6 cellular contexts compared by ENCODE assay signal in the genomic region with DNA sequence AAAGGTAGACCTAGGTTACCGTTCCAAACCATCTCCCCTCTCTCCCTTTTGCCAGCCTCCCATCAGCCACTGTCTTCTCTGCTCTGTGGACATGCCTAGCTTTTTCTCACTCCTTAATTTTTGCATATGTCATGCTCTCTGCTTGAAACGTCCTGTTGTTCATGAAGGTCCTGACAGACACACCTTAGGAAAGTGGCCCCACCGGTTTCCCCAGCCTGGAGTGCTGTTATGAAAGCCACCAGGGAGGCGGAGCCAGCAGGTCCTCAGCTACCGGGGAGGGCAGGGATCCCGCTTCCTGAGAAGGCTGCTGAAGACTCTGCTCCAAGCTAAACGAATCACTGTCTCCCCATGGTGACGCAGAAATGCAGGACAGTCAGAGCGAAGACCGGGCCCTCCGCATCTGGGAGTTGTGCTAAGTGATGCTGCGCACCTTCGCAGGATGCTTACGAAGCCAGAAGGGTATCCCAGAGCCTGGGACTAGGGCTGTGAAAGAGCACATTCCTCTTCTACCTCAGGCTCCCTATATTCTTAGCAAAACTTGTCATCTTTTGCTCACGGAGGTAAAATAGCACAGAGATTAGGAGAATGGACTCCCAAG. TPM values are rescaled to one million over a fixed set of nuclear protein-coding genes. Genes with fewer than 3 reads are reported as not detected.
DNase-seq lines count a peak whose midpoint lies in the region; ATAC-seq and TF ChIP-seq lines count a peak whose summit lies in the region.

No MANE protein-coding gene starts in this region.

- H3K27me3 ChIP-seq in endodermal cell (ENCODE audit: control insufficient read depth, insufficient read depth, low read length, poor library complexity, severe bottlenecking) (peaks cover 54% of the 10 kb centered on the region), skeletal muscle tissue (ENCODE audit: control insufficient read depth in 3 of 3, insufficient read depth in 3 of 3, low read length in 3 of 3) (peaks cover 20 to 34% (median 31%) of the 10 kb centered on the region in 3 donors)

- H3K4me3 ChIP-seq in endodermal cell (ENCODE audit: low read length) (peak overlapping the region; percentile 69), skeletal muscle tissue (ENCODE audit: low read length in 3 of 3) (peak overlapping the region in 2 of 3 donors; percentile 19 to 52)

- peak overlapping the region; percentile 71 to 92 for H3K4me3 Mint-ChIP-seq in CD14-positive monocyte
- H3K4me3 Mint-ChIP-seq in endodermal cell = peak overlapping the region; percentile 53

- H3K9me3 ChIP-seq in endodermal cell (ENCODE audit: control insufficient read depth, low read length) (no peaks in the 10 kb centered on the region), skeletal muscle tissue (ENCODE audit: control insufficient read depth in 3 of 3, low read length in 3 of 3) (no peaks in the 10 kb centered on the region)

- ATAC-seq in GM21717 (IDR thresholded peaks at IDR 0.05; ENCODE audit: unreplicated experiment) = no peak

- peak overlapping the region in 6 of 7 donors; percentile 26 to 89 (median 66) for H3K27ac Mint-ChIP-seq in CD14-positive monocyte
- peak overlapping the region; percentile 36 for H3K27ac Mint-ChIP-seq in endodermal cell

- H3K4me1 ChIP-seq in endodermal cell (ENCODE audit: control insufficient read depth, insufficient read depth, low read length) (peaks cover 4% of the 10 kb centered on the region), skeletal muscle tissue (ENCODE audit: control insufficient read depth in 3 of 3, insufficient read depth in 3 of 3, low read length in 3 of 3) (peaks cover 13 to 20% (median 15%) of the 10 kb centered on the region in 3 donors)

- peaks cover 0 to 11% (median 4%) of the 10 kb centered on the region in 7 donors for H3K9me3 Mint-ChIP-seq in CD14-positive monocyte
- H3K9me3 Mint-ChIP-seq in endodermal cell = no peaks in the 10 kb centered on the region

- DNase-seq in CD14-positive monocyte (ENCODE audit: low spot score) (no peak), NCI-H748 (lab: John Stamatoyannopoulos, UW; ENCODE audit: unreplicated experiment) (peak; percentile 91), endodermal cell (peak; percentile 93), T1000 (lab: John Stamatoyannopoulos, UW) (no peak)

- intact Hi-C loops in CD14-positive monocyte (cut with micrococcal nuclease) = loop anchor here in 1 of 2 donors (2.0 kb wide), 1 partner anchor 251 kb away; no protein-coding TSS in a partner anchor

- H3K27me3 Mint-ChIP-seq in CD14-positive monocyte (ENCODE audit: low read depth in 3 of 3) = peaks cover 41 to 50% (median 49%) of the 10 kb centered on the region in 3 donors
- peaks cover 50% of the 10 kb centered on the region for H3K27me3 Mint-ChIP-seq in endodermal cell (ENCODE audit: insufficient read depth)

- H3K27ac ChIP-seq in endodermal cell (ENCODE audit: low read depth, low read length) (no peak overlapping the region), skeletal muscle tissue (ENCODE audit: low read depth, low read length) (no peak overlapping the region)

- H3K36me3 ChIP-seq in endodermal cell (ENCODE audit: control insufficient read depth, insufficient read depth, low read length) (no peaks in the 10 kb centered on the region), skeletal muscle tissue (ENCODE audit: control insufficient read depth in 3 of 3, insufficient read depth in 3 of 3, low read length in 3 of 3) (no peaks in the 10 kb centered on the region)

- H3K4me1 Mint-ChIP-seq in CD14-positive monocyte = peaks cover 34% of the 10 kb centered on the region
- H3K4me1 Mint-ChIP-seq in endodermal cell = peaks cover 13% of the 10 kb centered on the region

- TF ChIP-seq CTCF in CD14-positive monocyte (IDR thresholded peaks at IDR 0.05) = peak; percentile 65
- no peak for TF ChIP-seq CTCF in endodermal cell (conservative IDR thresholded peaks at IDR 0.05)

- H3K9ac ChIP-seq in endodermal cell (ENCODE audit: extremely low read depth, low read length, poor library complexity, severe bottlenecking) (no peak overlapping the region), skeletal muscle tissue (ENCODE audit: low read depth in 1 of 3, low read length in 3 of 3) (peak overlapping the region in 2 of 3 donors; percentile 16 to 52)

- H3K36me3 Mint-ChIP-seq in CD14-positive monocyte = peaks cover 0 to 1% of the 10 kb centered on the region in 2 donors
- no peaks in the 10 kb centered on the region for H3K36me3 Mint-ChIP-seq in endodermal cell (ENCODE audit: low read depth)

- whole genome bisulfite sequencing in endodermal cell (ENCODE audit: insufficient coverage in 1 of 2, insufficient read length in 1 of 2), 2 experiments = 7 to 12% methylated on average over 14 to 15 of the region's 15 CpGs

RNA-seq across cellular contexts. Expression of a gene that starts 2.3 kb away (rescaled TPM):
- polyA plus RNA-seq in CD14-positive monocyte = not detected
- total RNA-seq in endodermal cell (under 1 TPM; 0.24 to 0.44 TPM), skeletal muscle tissue (not detected)
- polyA plus RNA-seq in endodermal cell (2013, experiment 1 of 2) = 0.43 TPM
- polyA plus RNA-seq in endodermal cell (2013, experiment 2 of 2) = 0.54 TPM

RNA-seq across cellular contexts. Expression of a gene that starts 10.4 kb away (rescaled TPM):
- polyA plus RNA-seq in CD14-positive monocyte = 1 to 10 TPM in 1 of 2 donors, under 1 TPM in 1; 0.93 to 2.2 TPM
- total RNA-seq in endodermal cell = 10 to 100 TPM; 18.8 to 19.9 TPM
- polyA plus RNA-seq in endodermal cell (2013, experiment 1 of 2) = 4.3 TPM
- 4.3 TPM for polyA plus RNA-seq in endodermal cell (2013, experiment 2 of 2)
- under 0.01 TPM for total RNA-seq in skeletal muscle tissue

RNA-seq across cellular contexts. Expression of a gene that starts 23.4 kb away (rescaled TPM):
- under 1 TPM in 1 of 2 donors, not detected in 1; 0.06 TPM for polyA plus RNA-seq in CD14-positive monocyte
- 1 to 10 TPM; 2.9 to 7.0 TPM for total RNA-seq in endodermal cell
- polyA plus RNA-seq in endodermal cell (2013, experiment 1 of 2) = 2.0 TPM
- 1.1 TPM for polyA plus RNA-seq in endodermal cell (2013, experiment 2 of 2)
- 13.0 TPM for total RNA-seq in skeletal muscle tissue

RNA-seq across cellular contexts. Expression of a gene that starts 33.8 kb away (rescaled TPM):
- polyA plus RNA-seq in CD14-positive monocyte = 1,000 to 10,000 TPM; 1,057 to 1,383 TPM
- total RNA-seq in endodermal cell = 100 to 1,000 TPM; 233 to 277 TPM
- polyA plus RNA-seq in endodermal cell (2013, experiment 1 of 2) = 221 TPM
- 204 TPM for polyA plus RNA-seq in endodermal cell (2013, experiment 2 of 2)
- total RNA-seq in skeletal muscle tissue = 20.9 TPM

RNA-seq across cellular contexts. Expression of a gene that starts 33.8 kb away (rescaled TPM):
- 10 to 100 TPM; 22.7 to 61.9 TPM for polyA plus RNA-seq in CD14-positive monocyte
- total RNA-seq in endodermal cell = not detected
- 0.50 TPM for polyA plus RNA-seq in endodermal cell (2013, experiment 1 of 2)
- 0.54 TPM for polyA plus RNA-seq in endodermal cell (2013, experiment 2 of 2)
- total RNA-seq in skeletal muscle tissue = 1.6 TPM

Comparison
In these comparisons a context has a peak if more than half of its experiments do, and no peak if none do; other contexts are left out.
1. DNase-seq: peak in NCI-H748 (single experiment) and endodermal cell (single experiment); none in CD14-positive monocyte (single experiment) and T1000 (single experiment).
2. RNA of a gene that starts 10.4 kb away (total RNA-seq): 18.8 to 19.9 TPM in endodermal cell; under 0.01 TPM in skeletal muscle tissue (single experiment); every median in the first group is over 10 times any median in the second.